In the genomic region with DNA sequence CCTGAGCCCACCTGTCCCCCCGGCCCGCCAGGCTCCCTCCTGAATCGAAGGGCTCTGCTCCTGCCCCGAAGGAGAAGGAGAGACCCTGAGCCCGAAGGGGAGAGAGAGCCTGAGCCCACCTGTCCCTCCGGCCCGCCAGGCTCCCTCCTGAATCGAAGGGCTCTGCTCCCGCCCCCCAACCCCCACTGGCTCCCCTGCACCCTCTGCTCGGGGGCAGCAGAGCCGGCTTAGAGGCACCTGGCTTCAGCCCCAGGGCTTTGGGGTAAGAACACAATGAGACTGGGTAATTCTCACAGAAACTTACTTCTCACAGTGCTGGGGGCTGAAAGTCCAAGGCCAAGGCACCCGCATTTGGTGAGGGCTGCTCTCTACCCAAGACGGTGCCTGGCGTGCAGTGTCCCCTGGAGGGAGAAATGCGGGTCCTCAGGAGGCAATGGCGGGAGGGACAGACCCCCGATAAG, we compare ENCODE assay signal across 2 cellular contexts.
A peak's percentile ranks its signal among the peaks of the same experiment; 100 is the strongest.
TF ChIP-seq lines count a peak whose summit lies in the region.

No MANE protein-coding gene starts in this region.

TF ChIP-seq in HEK293, 187 proteins besides CTCF, POLR2A, EP300 and RAD21:
- TF ChIP-seq ZNF626 (tag by site-specific recombination; IDR thresholded peaks at IDR 0.05) (no peak), SETDB1 (IDR thresholded peaks at IDR 0.05; ENCODE audit: insufficient read length, low read length) (peak; percentile 37), ZNF561 (tag by site-specific recombination; IDR thresholded peaks at IDR 0.05; ENCODE audit: borderline replicate concordance) (no peak)
- TF ChIP-seq, protein P1, sequence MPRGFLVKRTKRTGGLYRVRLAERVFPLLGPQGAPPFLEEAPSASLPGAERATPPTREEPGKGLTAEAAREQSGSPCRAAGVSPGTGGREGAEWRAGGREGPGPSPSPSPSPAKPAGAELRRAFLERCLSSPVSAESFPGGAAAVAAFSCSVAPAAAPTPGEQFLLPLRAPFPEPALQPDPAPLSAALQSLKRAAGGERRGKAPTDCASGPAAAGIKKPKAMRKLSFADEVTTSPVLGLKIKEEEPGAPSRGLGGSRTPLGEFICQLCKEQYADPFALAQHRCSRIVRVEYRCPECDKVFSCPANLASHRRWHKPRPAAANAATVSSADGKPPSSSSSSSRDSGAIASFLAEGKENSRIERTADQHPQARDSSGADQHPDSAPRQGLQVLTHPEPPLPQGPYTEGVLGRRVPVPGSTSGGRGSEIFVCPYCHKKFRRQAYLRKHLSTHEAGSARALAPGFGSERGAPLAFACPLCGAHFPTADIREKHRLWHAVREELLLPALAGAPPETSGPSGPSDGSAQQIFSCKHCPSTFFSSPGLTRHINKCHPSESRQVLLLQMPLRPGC (tag by site-specific recombination; IDR thresholded peaks at IDR 0.05), result no peak
- TF ChIP-seq, protein P2, sequence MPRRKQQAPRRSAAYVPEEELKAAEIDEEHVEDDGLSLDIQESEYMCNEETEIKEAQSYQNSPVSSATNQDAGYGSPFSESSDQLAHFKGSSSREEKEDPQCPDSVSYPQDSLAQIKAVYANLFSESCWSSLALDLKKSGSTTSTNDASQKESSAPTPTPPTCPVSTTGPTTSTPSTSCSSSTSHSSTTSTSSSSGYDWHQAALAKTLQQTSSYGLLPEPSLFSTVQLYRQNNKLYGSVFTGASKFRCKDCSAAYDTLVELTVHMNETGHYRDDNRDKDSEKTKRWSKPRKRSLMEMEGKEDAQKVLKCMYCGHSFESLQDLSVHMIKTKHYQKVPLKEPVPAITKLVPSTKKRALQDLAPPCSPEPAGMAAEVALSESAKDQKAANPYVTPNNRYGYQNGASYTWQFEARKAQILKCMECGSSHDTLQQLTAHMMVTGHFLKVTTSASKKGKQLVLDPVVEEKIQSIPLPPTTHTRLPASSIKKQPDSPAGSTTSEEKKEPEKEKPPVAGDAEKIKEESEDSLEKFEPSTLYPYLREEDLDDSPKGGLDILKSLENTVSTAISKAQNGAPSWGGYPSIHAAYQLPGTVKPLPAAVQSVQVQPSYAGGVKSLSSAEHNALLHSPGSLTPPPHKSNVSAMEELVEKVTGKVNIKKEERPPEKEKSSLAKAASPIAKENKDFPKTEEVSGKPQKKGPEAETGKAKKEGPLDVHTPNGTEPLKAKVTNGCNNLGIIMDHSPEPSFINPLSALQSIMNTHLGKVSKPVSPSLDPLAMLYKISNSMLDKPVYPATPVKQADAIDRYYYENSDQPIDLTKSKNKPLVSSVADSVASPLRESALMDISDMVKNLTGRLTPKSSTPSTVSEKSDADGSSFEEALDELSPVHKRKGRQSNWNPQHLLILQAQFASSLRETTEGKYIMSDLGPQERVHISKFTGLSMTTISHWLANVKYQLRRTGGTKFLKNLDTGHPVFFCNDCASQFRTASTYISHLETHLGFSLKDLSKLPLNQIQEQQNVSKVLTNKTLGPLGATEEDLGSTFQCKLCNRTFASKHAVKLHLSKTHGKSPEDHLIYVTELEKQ (tag by site-specific recombination; IDR thresholded peaks at IDR 0.05; ENCODE audit: borderline replicate concordance), result no peak

TF ChIP-seq in H1, 55 proteins besides CTCF, POLR2A, EP300 and RAD21:
- TF ChIP-seq BACH1 (IDR thresholded peaks at IDR 0.05; ENCODE audit: low read length) (no peak), EGR1 (IDR thresholded peaks at IDR 0.05; ENCODE audit: borderline replicate concordance, low read depth, low read length) (no peak), HDAC6 (IDR thresholded peaks at IDR 0.05; ENCODE audit: low read depth, low read length) (no peak), KDM4A (IDR thresholded peaks at IDR 0.05; ENCODE audit: low read depth, low read length, severe bottlenecking) (peak; percentile 34)
